In the genomic region with DNA sequence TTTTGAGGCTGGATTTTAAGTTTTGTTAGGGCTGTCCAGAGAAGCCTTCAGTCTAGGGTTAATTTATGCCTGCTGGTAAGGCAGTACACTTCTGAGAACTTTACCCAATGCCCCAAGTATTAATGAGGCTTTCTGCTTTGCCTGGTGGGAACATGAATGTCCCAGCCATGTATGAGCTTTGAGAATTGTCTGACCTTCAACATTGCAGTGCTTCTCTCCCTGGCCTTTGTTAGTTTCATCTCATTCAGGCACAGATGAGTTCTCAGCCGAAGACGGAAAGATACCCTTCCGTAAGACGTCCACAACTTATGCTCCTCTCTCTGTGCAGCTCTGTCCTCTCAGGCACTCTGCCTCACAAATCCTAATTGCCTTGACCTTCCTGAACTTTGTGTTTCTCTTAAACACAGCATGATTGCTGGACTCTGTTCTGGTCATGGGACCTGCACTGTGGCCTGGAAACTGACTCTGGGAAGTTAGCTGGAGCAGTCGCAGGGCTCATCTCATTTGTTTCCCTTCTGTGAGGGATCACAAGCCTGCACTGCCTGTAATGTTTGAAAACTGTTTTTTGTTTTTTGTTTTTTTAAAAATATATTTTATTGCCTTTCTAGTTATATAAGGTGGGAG, we compare ENCODE assay signal across 11 cellular contexts. TPM values are rescaled to one million over a fixed set of nuclear protein-coding genes. Genes with fewer than 3 reads are reported as not detected.
A peak's percentile ranks its signal among the peaks of the same experiment; 100 is the strongest.
DNase-seq lines count a peak whose midpoint lies in the region; ATAC-seq, FAIRE-seq and TF ChIP-seq lines count a peak whose summit lies in the region.
"Had no signal": no experiment of that assay in that cellular context is flagged by ENCODE, and none has a peak within 500 bp of the region (broad histone marks: within the 10 kb centered on the region; RNA-seq: fewer than 3 reads in every experiment).

No MANE protein-coding gene starts in this region.

- TF ChIP-seq CTCF in K562 (IDR thresholded peaks at IDR 0.05 in 2 of 3, conservative IDR thresholded peaks at IDR 0.05 in 1 of 3; ENCODE audit: insufficient read depth in 2 of 3, low read depth in 1 of 3, low read length in 3 of 3) (no peak), upper lobe of right lung (IDR thresholded peaks at IDR 0.05) (no peak), smooth muscle cell (IDR thresholded peaks at IDR 0.05; ENCODE audit: borderline replicate concordance, insufficient read depth, poor library complexity, severe bottlenecking) (no peak)

- ATAC-seq in K562: peak; percentile 79
- peak; percentile 79 to 82 for ATAC-seq in left cardiac atrium
- ATAC-seq in upper lobe of right lung: peak; percentile 76

- TF ChIP-seq RAD21 in K562 (CRISPR knock-in tag; conservative IDR thresholded peaks at IDR 0.05 in 1 of 2, IDR thresholded peaks at IDR 0.05 in 1 of 2): no peak

- H3K9ac ChIP-seq in K562 (ENCODE audit: insufficient read depth in 1 of 2, low read depth in 2 of 2, low read length in 2 of 2) (peak overlapping the region; percentile 19 to 53; a peak in 2 of 4 replicates), neuronal stem cell (ENCODE audit: low read depth, low read length, poor library complexity) (no peak overlapping the region), smooth muscle cell (ENCODE audit: low read depth) (no peak overlapping the region)

- H4K20me1 ChIP-seq in K562 (replicated peaks; ENCODE audit: control insufficient read depth, insufficient read depth, low read length): no peaks in the 10 kb centered on the region; the same call in 1 of the 2 replicates
- peaks cover 33% of the 10 kb centered on the region for H4K20me1 ChIP-seq in smooth muscle cell (ENCODE audit: low read depth)

- intact Hi-C loops in K562 (cut with micrococcal nuclease): loop anchor here (5.0 kb wide), 1 partner anchor 41 kb away; no protein-coding TSS in a partner anchor
- intact Hi-C loops in left cardiac atrium (cut with DNase I): no loop called here
- intact Hi-C loops in upper lobe of right lung (cut with DNase I): no loop called here

- no peaks in the 10 kb centered on the region for H3K27me3 ChIP-seq in K562 (ENCODE audit: control insufficient read depth in 2 of 2, insufficient read depth in 2 of 2, low read length in 2 of 2)
- H3K27me3 ChIP-seq in neuronal stem cell (ENCODE audit: control insufficient read depth in 3 of 3, insufficient read depth in 3 of 3, low read depth in 1 of 3, low read length in 3 of 3): no peaks in the 10 kb centered on the region
- H3K27me3 ChIP-seq in upper lobe of right lung: no peaks in the 10 kb centered on the region
- H3K27me3 ChIP-seq in smooth muscle cell (ENCODE audit: low read depth): no peaks in the 10 kb centered on the region

- H3K79me1 ChIP-seq in neuronal stem cell (ENCODE audit: low read depth, low read length): no peaks in the 10 kb centered on the region

- H3K23ac ChIP-seq in neuronal stem cell (ENCODE audit: low read depth, low read length, poor library complexity): no peak overlapping the region

- H3K4ac ChIP-seq in neuronal stem cell (ENCODE audit: low read length): no peak overlapping the region

- peaks cover 86% of the 10 kb centered on the region for H3K79me2 ChIP-seq in K562 (ENCODE audit: control insufficient read depth, insufficient read depth, low read length)
- peaks cover 4% of the 10 kb centered on the region for H3K79me2 ChIP-seq in smooth muscle cell (ENCODE audit: low read depth)

- no peak overlapping the region for H2BK120ac ChIP-seq in neuronal stem cell (ENCODE audit: low read depth, low read length)

- H2BK5ac ChIP-seq in neuronal stem cell (ENCODE audit: low read length): no peak overlapping the region

- H3K4me2 ChIP-seq in K562 (ENCODE audit: insufficient read depth, low read length) (peak overlapping the region; percentile 51; the same call in 1 of the 2 replicates), neuronal stem cell (ENCODE audit: insufficient read depth, low read length, poor library complexity, severe bottlenecking) (no peak overlapping the region), smooth muscle cell (no peak overlapping the region)

- no peaks in the 10 kb centered on the region for H3K9me1 ChIP-seq in K562 (ENCODE audit: control insufficient read depth, insufficient read depth, low read length)

- H2AK5ac ChIP-seq in neuronal stem cell (ENCODE audit: low read depth, low read length): no peak overlapping the region

- peak; percentile 72 for FAIRE-seq in K562 (lab: Jason Lieb, UNC)

- no peak overlapping the region for H3K18ac ChIP-seq in neuronal stem cell (ENCODE audit: low read length)

- no peak overlapping the region for H3K4me3 ChIP-seq in K562
- peak overlapping the region; percentile 32 to 34 for H3K4me3 ChIP-seq in neuronal stem cell (ENCODE audit: low read length in 2 of 2)
- H3K4me3 ChIP-seq in upper lobe of right lung: no peak overlapping the region
- H3K4me3 ChIP-seq in smooth muscle cell: no peak overlapping the region

- no peak for TF ChIP-seq POLR2A in K562 (conservative IDR thresholded peaks at IDR 0.05)

- H3F3A ChIP-seq in smooth muscle cell (ENCODE audit: low read depth): no peaks in the 10 kb centered on the region

- CTCF ChIA-PET in K562 (lab: Yijun Ruan, JAX; ENCODE audit: low intra/inter-chr PET ratio): no interaction called here

- H2AFZ ChIP-seq in K562 (ENCODE audit: low read depth, low read length) (no peak overlapping the region; the same call in 1 of the 2 replicates), neuronal stem cell (ENCODE audit: low read length) (peak overlapping the region; percentile 67), smooth muscle cell (ENCODE audit: low read depth) (no peak overlapping the region)

- TF ChIP-seq EP300 in K562 (IDR thresholded peaks at IDR 0.05; ENCODE audit: low read length): no peak

- no peak overlapping the region for H2BK15ac ChIP-seq in neuronal stem cell (ENCODE audit: low read length)

- DNase-seq in K562 (ENCODE audit: extremely low read depth in 1 of 4, low spot score in 3 of 4) (peak in 1 of 4 experiments; percentile 49), left cardiac atrium (no peak), neuronal stem cell (ENCODE audit: low spot score) (peak; percentile 11), upper lobe of right lung (no peak), NCI-H1092 treated with DMSO at 0.1 percent for 48 hours (lab: John Stamatoyannopoulos, UW) (no peak), NCI-H1436 treated with DMSO at 0.1 percent for 48 hours (lab: John Stamatoyannopoulos, UW) (no peak), smooth muscle cell (lab: John Stamatoyannopoulos, UW; ENCODE audit: unreplicated experiment) (no peak), NCI-H2081 (lab: John Stamatoyannopoulos, UW) (no peak)
- DNase-seq: EL, NCI-H2081 treated with DMSO at 0.1 percent for 48 hours had no signal

- no peak overlapping the region for H4K8ac ChIP-seq in neuronal stem cell (ENCODE audit: low read depth, low read length)

- 44% methylated on average over 5 of the region's 5 CpGs for WGBS in K562 (ENCODE audit: insufficient coverage, low coverage, missing lambda C conversion rate)
- WGBS in neuronal stem cell (ENCODE audit: extremely low coverage in 2 of 2, insufficient read length in 2 of 2, insufficient replicate concordance in 1 of 2), 2 donors: no CpG with 5 or more reads among the region's 5 CpGs
- 65% methylated on average over 5 of the region's 5 CpGs for WGBS in smooth muscle cell (ENCODE audit: low lambda C conversion rate)

- peaks cover 3 to 15% of the 10 kb centered on the region in 2 experiments; a peak in 4 of 5 replicates for H3K4me1 ChIP-seq in K562 (replicated peaks in 1 of 2; ENCODE audit: control insufficient read depth in 2 of 2, insufficient read depth in 2 of 2, low read length in 2 of 2)
- H3K4me1 ChIP-seq in neuronal stem cell (ENCODE audit: control insufficient read depth in 2 of 2, insufficient read depth in 1 of 2, low read depth in 1 of 2, low read length in 2 of 2): peaks cover 4 to 11% of the 10 kb centered on the region in 2 donors
- H3K4me1 ChIP-seq in upper lobe of right lung: peaks cover 5% of the 10 kb centered on the region
- no peaks in the 10 kb centered on the region for H3K4me1 ChIP-seq in smooth muscle cell (ENCODE audit: low read depth)

- H3K36me3 ChIP-seq in K562 (ENCODE audit: control insufficient read depth, insufficient read depth, low read length): peaks cover 45% of the 10 kb centered on the region
- H3K36me3 ChIP-seq in neuronal stem cell (replicated peaks in 1 of 2; ENCODE audit: control insufficient read depth in 2 of 2, insufficient read depth in 2 of 2, low read length in 2 of 2): no peaks in the 10 kb centered on the region
- H3K36me3 ChIP-seq in upper lobe of right lung: peaks cover 4% of the 10 kb centered on the region
- H3K36me3 ChIP-seq in smooth muscle cell (ENCODE audit: low read depth): no peaks in the 10 kb centered on the region

- H4K91ac ChIP-seq in neuronal stem cell (ENCODE audit: low read depth, low read length, poor library complexity): no peak overlapping the region

- H3K9me3 ChIP-seq in K562 (replicated peaks; ENCODE audit: control insufficient read depth, insufficient read depth, low read depth, low read length) (no peaks in the 10 kb centered on the region), neuronal stem cell (replicated peaks in 1 of 2; ENCODE audit: control insufficient read depth in 2 of 2, insufficient read depth in 1 of 2, low read depth in 1 of 2, low read length in 2 of 2) (no peaks in the 10 kb centered on the region), upper lobe of right lung (no peaks in the 10 kb centered on the region), smooth muscle cell (replicated peaks; ENCODE audit: low read depth) (no peaks in the 10 kb centered on the region)

- POLR2A ChIA-PET in K562 (lab: Yijun Ruan, JAX): interaction anchor here (0.6 kb wide), 1 partner anchor 15 kb away, joined by 3 read pairs; no protein-coding TSS in a partner anchor

- in situ Hi-C loops in K562 (cut with MboI): no loop called here

- H2BK12ac ChIP-seq in neuronal stem cell (ENCODE audit: low read length): no peak overlapping the region

- peak overlapping the region; percentile 30; the same call in 1 of the 3 replicates for H3K27ac ChIP-seq in K562 (ENCODE audit: extremely low read depth, low read depth, low read length)
- no peak overlapping the region for H3K27ac ChIP-seq in neuronal stem cell (replicated peaks; ENCODE audit: low read length)
- H3K27ac ChIP-seq in upper lobe of right lung: no peak overlapping the region
- H3K27ac ChIP-seq in smooth muscle cell (ENCODE audit: low read depth): no peak overlapping the region

- H3K14ac ChIP-seq in neuronal stem cell (ENCODE audit: low read length): no peak overlapping the region

- BruUV-seq in K562 (replicated peaks; lab: Mats Ljungman, UMichigan): no TSS peak

RNA-seq across cellular contexts. Expression of a gene that starts 15.7 kb away (rescaled TPM):
- 54.6 and 85.9 TPM in 2 replicates for total RNA-seq in K562 (2011; cell fraction: chromatin; rRNA removed; ENCODE audit: low replicate concordance)
- total RNA-seq in K562 (2011; cell fraction: nucleolus; rRNA removed): 78.3 and 80.9 TPM in 2 replicates
- 85.9 and 96.9 TPM in 2 replicates for total RNA-seq in K562 (2011; cell fraction: nucleoplasm; rRNA removed)
- total RNA-seq in K562 (2014; rRNA removed) (170 and 210 TPM in 2 replicates), K562 (2014; rRNA removed; fragmentation: Illumina TruSeq; extraction: Trizol) (112 and 123 TPM in 2 replicates), K562 (2015; rRNA removed; fragmentation: Illumina TruSeq; extraction: Trizol) (75.4 and 75.5 TPM in 2 replicates), K562 (2021) (95.0 and 103 TPM in 2 replicates), left cardiac atrium (100 to 1,000 TPM in 1 of 2 donors, 10 to 100 TPM in 1; 90.8 to 132 TPM), upper lobe of right lung (71.4 TPM), smooth muscle cell (21.7 and 23.2 TPM in 2 replicates)
- polyA plus RNA-seq in K562 (2011; rRNA removed) (66.5 and 91.9 TPM in 2 replicates), K562 (2014; fragmentation: Illumina TruSeq; extraction: Trizol) (62.8 and 69.4 TPM in 2 replicates), K562 (2014; fragmentation: Nextera tagmentation; extraction: Ambion mirVana) (10 to 100 TPM; 15.3 to 24.3 TPM), K562 (2014; rRNA removed) (92.5 and 111 TPM in 2 replicates), smooth muscle cell (32.1 and 40.5 TPM in 2 replicates)
- 47.4 and 49.6 TPM in 2 replicates for polyA plus RNA-seq in K562 (2011; cell fraction: cytosol; rRNA removed)
- polyA plus RNA-seq in K562 (2011; cell fraction: nucleus; rRNA removed): 42.3 and 43.3 TPM in 2 replicates
- 75.7 and 82.7 TPM in 2 replicates for polyA plus RNA-seq in K562 (2012)
- 32.0 and 33.2 TPM in 2 replicates for polyA minus RNA-seq in K562 (2011; rRNA and poly(A)+ RNA removed)
- 25.0 and 28.9 TPM in 2 replicates for polyA minus RNA-seq in K562 (2011; cell fraction: cytosol; rRNA and poly(A)+ RNA removed)
- 58.8 and 71.3 TPM in 2 replicates for polyA minus RNA-seq in K562 (2011; cell fraction: nucleus; rRNA and poly(A)+ RNA removed)
- 6.2 TPM for polyA plus RNA-seq in neuronal stem cell (2013, experiment 1 of 2)
- polyA plus RNA-seq in neuronal stem cell (2013, experiment 2 of 2): 6.3 TPM

RNA-seq across cellular contexts. Expression of a gene that starts 26.1 kb away (rescaled TPM):
- total RNA-seq in K562 (2011; cell fraction: chromatin; rRNA removed; ENCODE audit: low replicate concordance): 0.35 and 0.97 TPM in 2 replicates
- total RNA-seq in K562 (2011; cell fraction: nucleolus; rRNA removed): 0.33 TPM in 1 of 2 replicates, not detected in the other
- 0.37 and 0.46 TPM in 2 replicates for total RNA-seq in K562 (2011; cell fraction: nucleoplasm; rRNA removed)
- total RNA-seq in K562 (2014; rRNA removed): 0.37 TPM in 1 of 2 replicates, not detected in the other
- total RNA-seq in K562 (2014; rRNA removed; fragmentation: Illumina TruSeq; extraction: Trizol): 0.15 TPM in 1 of 2 replicates, not detected in the other
- 0.22 TPM in 1 of 2 replicates, not detected in the other for total RNA-seq in K562 (2015; rRNA removed; fragmentation: Illumina TruSeq; extraction: Trizol)
- not detected in 2 replicates for total RNA-seq in K562 (2021)
- 0.11 and 0.16 TPM in 2 replicates for polyA plus RNA-seq in K562 (2011; rRNA removed)
- polyA plus RNA-seq in K562 (2011; cell fraction: cytosol; rRNA removed): not detected in 2 replicates
- 0.10 and 0.11 TPM in 2 replicates for polyA plus RNA-seq in K562 (2011; cell fraction: nucleus; rRNA removed)
- polyA plus RNA-seq in K562 (2012): 0.16 and 0.29 TPM in 2 replicates
- polyA plus RNA-seq in K562 (2014; fragmentation: Illumina TruSeq; extraction: Trizol): not detected in 2 replicates
- under 1 TPM; 0.25 TPM for polyA plus RNA-seq in K562 (2014; fragmentation: Nextera tagmentation; extraction: Ambion mirVana)
- polyA plus RNA-seq in K562 (2014; rRNA removed): not detected in 2 replicates
- 0.15 TPM in 1 of 2 replicates, not detected in the other for polyA minus RNA-seq in K562 (2011; rRNA and poly(A)+ RNA removed)
- polyA minus RNA-seq in K562 (2011; cell fraction: cytosol; rRNA and poly(A)+ RNA removed): not detected in 2 replicates
- 0.11 and 0.13 TPM in 2 replicates for polyA minus RNA-seq in K562 (2011; cell fraction: nucleus; rRNA and poly(A)+ RNA removed)
- total RNA-seq in left cardiac atrium: not detected
- 0.04 TPM for polyA plus RNA-seq in neuronal stem cell (2013, experiment 1 of 2)
- polyA plus RNA-seq in neuronal stem cell (2013, experiment 2 of 2): not detected
- 0.64 TPM for total RNA-seq in upper lobe of right lung
- 0.27 and 3.6 TPM in 2 replicates for total RNA-seq in smooth muscle cell
- 1.1 and 2.0 TPM in 2 replicates for polyA plus RNA-seq in smooth muscle cell
- total RNA-seq: glomerular endothelial cell had no signal

Comparison
In these comparisons a context has a peak if more than half of its experiments do, and no peak if none do; other contexts are left out.
1. H3K4me3 ChIP-seq: peak in neuronal stem cell (2 of 2); none in K562 (single experiment), upper lobe of right lung (single experiment) and smooth muscle cell (single experiment).
2. H3K9ac ChIP-seq: peak in K562 (2 of 2); none in neuronal stem cell (single experiment) and smooth muscle cell (single experiment).
3. Peak in every context shown above with its lines, with median percentiles within 50 percentile points of each other: ATAC-seq.